14 cellular contexts compared by ENCODE assay signal in genomic region chr14:99838555-99839193, GRCh38. TPM values are rescaled to one million over a fixed set of nuclear protein-coding genes. Genes with fewer than 3 reads are reported as not detected.
DNase-seq lines count a peak whose midpoint lies in the region; ATAC-seq, FAIRE-seq and TF ChIP-seq lines count a peak whose summit lies in the region.
"Had no signal": no experiment of that assay in that cellular context is flagged by ENCODE, and none has a peak within 500 bp of the region (broad histone marks: within the 10 kb centered on the region; RNA-seq: fewer than 3 reads in every experiment).

No MANE protein-coding gene starts in this region.

- peak overlapping the region; percentile 3; the same call in 1 of the 2 replicates for H3K27ac Mint-ChIP-seq in GM23338
- H3K27ac Mint-ChIP-seq: activated T-cell treated with anti-CD3 and anti-CD28 coated beads, Interleukin-2, amount 50 U/mL, for 72 hours had no signal

- no peaks in the 10 kb centered on the region for H3K9me2 ChIP-seq in GM23338 (ENCODE audit: insufficient read depth)

- H3K9me3 ChIP-seq in parathyroid adenoma (ENCODE audit: control insufficient read depth, low read length) = no peaks in the 10 kb centered on the region
- no peaks in the 10 kb centered on the region for H3K9me3 ChIP-seq in kidney (ENCODE audit: control insufficient read depth in 1 of 2, low read length in 2 of 2)
- H3K9me3 ChIP-seq: neutrophil had no signal

- FAIRE-seq in kidney (lab: Jason Lieb, UNC) = no peak
- FAIRE-seq: colon, K562 had no signal

- H3K27ac ChIP-seq in GM23338 (ENCODE audit: low read depth) (peak overlapping the region; percentile 86), parathyroid adenoma (no peak overlapping the region), kidney (ENCODE audit: low read depth in 2 of 2, low read length in 2 of 2) (no peak overlapping the region)
- H3K27ac ChIP-seq: neutrophil had no signal

- DNase-seq in GM23338 (ENCODE audit: low spot score) (peak; percentile 94), NCI-H2227 treated with DMSO at 0.1 percent for 48 hours (lab: John Stamatoyannopoulos, UW) (peak; percentile 54), fibroblast of gingiva (ENCODE audit: low read depth) (peak; percentile 47), SHP77 (lab: John Stamatoyannopoulos, UW) (no peak), kidney (no peak), hepatic stellate cell (ENCODE audit: low spot score) (no peak)
- DNase-seq in stimulated activated CD8-positive, alpha-beta memory T cell treated with anti-CD3 and anti-CD28 coated beads, Interleukin-4, amount 100 ng/mL, for 48 hours = no peak
- DNase-seq: activated T-cell treated with anti-CD3 and anti-CD28 coated beads, Interleukin-2, amount 50 U/mL, for 72 hours; NCI-H774; stimulated activated CD4-positive, alpha-beta T cell treated with anti-CD3 and anti-CD28 coated beads, Interleukin-4, amount 100 ng/mL, for 4 hours had no signal

- H3K36me3 ChIP-seq in GM23338 (ENCODE audit: insufficient read depth) = no peaks in the 10 kb centered on the region
- no peaks in the 10 kb centered on the region for H3K36me3 ChIP-seq in parathyroid adenoma (ENCODE audit: control insufficient read depth, insufficient read depth, low read length)
- no peaks in the 10 kb centered on the region for H3K36me3 ChIP-seq in kidney (ENCODE audit: control insufficient read depth in 1 of 2, insufficient read depth in 2 of 2, low read length in 2 of 2)
- H3K36me3 ChIP-seq: neutrophil had no signal

- peak overlapping the region; percentile 18 for H3K4me3 ChIP-seq in GM23338
- no peak overlapping the region for H3K4me3 ChIP-seq in parathyroid adenoma (ENCODE audit: low read depth, low read length)
- no peak overlapping the region for H3K4me3 ChIP-seq in kidney (ENCODE audit: low read length in 2 of 2)
- H3K4me3 ChIP-seq: K562 had no signal

- H3K4me2 ChIP-seq in GM23338 (peak overlapping the region; percentile 61), parathyroid adenoma (ENCODE audit: low read length) (peak overlapping the region; percentile 56)

- TF ChIP-seq CTCF in GM23338 (conservative IDR thresholded peaks at IDR 0.05; ENCODE audit: low read depth in 2 of 2) = no peak
- no peak for TF ChIP-seq CTCF in parathyroid adenoma (IDR thresholded peaks at IDR 0.05)
- no peak for TF ChIP-seq CTCF in kidney (IDR thresholded peaks at IDR 0.05; ENCODE audit: borderline replicate concordance, extremely low read depth, insufficient read depth)

- peaks cover 37% of the 10 kb centered on the region for H3K4me1 ChIP-seq in GM23338 (ENCODE audit: insufficient read depth)
- peaks cover 9% of the 10 kb centered on the region for H3K4me1 ChIP-seq in parathyroid adenoma
- no peaks in the 10 kb centered on the region for H3K4me1 ChIP-seq in kidney (ENCODE audit: control insufficient read depth in 1 of 2, insufficient read depth in 1 of 2, low read depth in 1 of 2, low read length in 2 of 2)

- no peaks in the 10 kb centered on the region; the same call in 1 of the 2 replicates for H4K20me1 ChIP-seq in GM23338 (replicated peaks; ENCODE audit: insufficient read depth)

- H3K4me3 Mint-ChIP-seq in GM23338 = peak overlapping the region; percentile 40
- H3K4me3 Mint-ChIP-seq: activated T-cell treated with anti-CD3 and anti-CD28 coated beads, Interleukin-2, amount 50 U/mL, for 72 hours had no signal

- H3K79me2 ChIP-seq in GM23338 (replicated peaks; ENCODE audit: insufficient read depth) (0 out of 2 replicates have a peak, but pooled peaks cover 13% of the 10 kb centered on the region), parathyroid adenoma (peaks cover 9% of the 10 kb centered on the region)

- H3K9me3 Mint-ChIP-seq in GM23338 = no peaks in the 10 kb centered on the region
- H3K9me3 Mint-ChIP-seq: activated T-cell treated with anti-CD3 and anti-CD28 coated beads, Interleukin-2, amount 50 U/mL, for 72 hours had no signal

- H3K27me3 ChIP-seq in GM23338 (ENCODE audit: insufficient read depth) (peaks cover 5% of the 10 kb centered on the region; the same call in 1 of the 2 replicates), parathyroid adenoma (ENCODE audit: control insufficient read depth, insufficient read depth, low read length) (no peaks in the 10 kb centered on the region)

- intact Hi-C loops in kidney (cut with DNase I) = no loop called here

- H3K27me3 Mint-ChIP-seq in GM23338 (ENCODE audit: insufficient read depth, low read depth, poor library complexity) = peaks cover 6% of the 10 kb centered on the region

- H3K36me3 Mint-ChIP-seq in GM23338 (ENCODE audit: low read depth) = no peaks in the 10 kb centered on the region

- ATAC-seq in GM23338 = peak; percentile 63
- ATAC-seq: activated T-cell treated with anti-CD3 and anti-CD28 coated beads, Interleukin-2, amount 50 U/mL, for 72 hours; K562 had no signal

- H2AFZ ChIP-seq in GM23338 (no peak overlapping the region), parathyroid adenoma (no peak overlapping the region)

- no peaks in the 10 kb centered on the region for H3F3A ChIP-seq in GM23338 (replicated peaks; ENCODE audit: low read depth)

- H3K9ac ChIP-seq in parathyroid adenoma (no peak overlapping the region), kidney (ENCODE audit: low read length in 2 of 2) (no peak overlapping the region)

- H3K4me1 Mint-ChIP-seq in GM23338 = peaks cover 34% of the 10 kb centered on the region

TF ChIP-seq in GM23338, 12 proteins besides CTCF, POLR2A, EP300 and RAD21 (continues in another document):
- TF ChIP-seq NANOG (IDR thresholded peaks at IDR 0.05; ENCODE audit: borderline replicate concordance) (no peak), ZNF114 (CRISPR knock-in tag; IDR thresholded peaks at IDR 0.05) (no peak), CREB1 (CRISPR knock-in tag; IDR thresholded peaks at IDR 0.05; ENCODE audit: low read depth) (no peak), REST (IDR thresholded peaks at IDR 0.05; ENCODE audit: unreplicated experiment) (no peak), EZH2phosphoT487 (IDR thresholded peaks at IDR 0.05; ENCODE audit: unreplicated experiment) (no peak), STAT1 (IDR thresholded peaks at IDR 0.05; ENCODE audit: unreplicated experiment) (no peak), JUNB (IDR thresholded peaks at IDR 0.05; ENCODE audit: unreplicated experiment) (no peak)

RNA-seq across cellular contexts. Expression of gene EML1, which starts 45.5 kb away (rescaled TPM):
- total RNA-seq in GM23338 (2014; rRNA removed; shearing (Covaris generic)) = 18.1 and 24.1 TPM in 2 replicates
- polyA plus RNA-seq in GM23338 (2016; fragmentation: Nextera tagmentation; extraction: Ambion mirVana) (4.7 and 7.0 TPM in 2 replicates), kidney (ENCODE audit: insufficient read depth, low read depth, low replicate concordance) (7.9 TPM)
- total RNA-seq in kidney = 35.9 TPM

Comparison
In these comparisons a context has a peak if more than half of its experiments do, and no peak if none do; other contexts are left out.
1. DNase-seq: peak in GM23338 (single experiment), NCI-H2227 treated with DMSO at 0.1 percent for 48 hours (single experiment) and fibroblast of gingiva (single experiment); none in stimulated activated CD8-positive, alpha-beta memory T cell treated with anti-CD3 and anti-CD28 coated beads, Interleukin-4, amount 100 ng/mL, for 48 hours (single experiment), SHP77 (0 of 2), kidney (single experiment) and hepatic stellate cell (single experiment).